In genomic region chr9:95875305-95876137, GRCh38 we compare ENCODE assay signal across 8 cellular contexts. TPM values are rescaled to one million over a fixed set of nuclear protein-coding genes. Genes with fewer than 3 reads are reported as not detected.
A peak's percentile ranks its signal among the peaks of the same experiment; 100 is the strongest.
DNase-seq lines count a peak whose midpoint lies in the region; ATAC-seq and TF ChIP-seq lines count a peak whose summit lies in the region.

ERCC6L2 (plus strand) TSS chr9:95875691; CDS start chr9:95876039, 348 bp downstream.

- TF ChIP-seq CTCF in epithelial cell of proximal tubule (conservative IDR thresholded peaks at IDR 0.05; ENCODE audit: low read depth, low read length): no peak

- DNase-seq in DMS79 treated with DMSO at 0.1 percent for 48 hours (lab: John Stamatoyannopoulos, UW): peak; percentile 76
- DNase-seq in KBM-7: peak; percentile 98
- peak; percentile 93 for DNase-seq in activated T-cell treated with anti-CD3 and anti-CD28 coated beads for 48 hours (ENCODE audit: low read depth)
- DNase-seq in epithelial cell of proximal tubule (ENCODE audit: low read depth): peak; percentile 96
- DNase-seq in myocyte (ENCODE audit: low read depth): peak; percentile 100
- peak; percentile 80 to 88 for DNase-seq in stimulated activated CD8-positive, alpha-beta memory T cell treated with anti-CD3 and anti-CD28 coated beads, Interleukin-7, amount 100 ng/mL, for 4 hours (ENCODE audit: low read depth in 2 of 2)

- peak; percentile 89 for ATAC-seq in GM21825 (IDR thresholded peaks at IDR 0.05; ENCODE audit: unreplicated experiment)

- in situ Hi-C loops in KBM-7 (cut with MboI; ENCODE audit: low pct_unique_long_range_greater_than_20kb, low sequenced_read_pairs): no loop called here

- no peak within 1 kb of the TSS for H3K4me3 ChIP-seq in epithelial cell of proximal tubule (ENCODE audit: low read depth, low read length)

TF ChIP-seq in PFSK-1, 5 proteins besides CTCF, POLR2A, EP300 and RAD21:
- TF ChIP-seq TAF1 (IDR thresholded peaks at IDR 0.05; ENCODE audit: borderline replicate concordance, insufficient read depth, low read length) (peak; percentile 82), POLR2AphosphoS5 (IDR thresholded peaks at IDR 0.05; ENCODE audit: low read depth, low read length) (peak; percentile 88), REST (IDR thresholded peaks at IDR 0.05; ENCODE audit: insufficient read depth in 1 of 2, low read depth in 2 of 2, low read length in 2 of 2) (peak; percentile 6 to 32; a peak in 1 of 4 replicates), FOXP2 (optimal IDR thresholded peaks at IDR 0.05; ENCODE audit: borderline replicate concordance, extremely low read depth, extremely low read length, insufficient read depth) (peak; percentile 98), SIN3A (IDR thresholded peaks at IDR 0.05; ENCODE audit: borderline replicate concordance, insufficient read depth, low read length) (peak; percentile 98)
TF ChIP-seq in PFSK-1: peak in this region for 5.

RNA-seq across cellular contexts. Expression of gene ERCC6L2, which starts in this region (rescaled TPM):
- 7.6 TPM for polyA plus RNA-seq in PFSK-1 (2012; ENCODE audit: insufficient read length, low read depth)
- total RNA-seq in epithelial cell of proximal tubule (37.8 and 60.0 TPM in 2 replicates), myocyte (74.2 and 76.7 TPM in 2 replicates)
- 10.8 TPM for polyA plus RNA-seq in myocyte (2012)
